Comparison of ENCODE assay signal across 8 cellular contexts in the genomic region with DNA sequence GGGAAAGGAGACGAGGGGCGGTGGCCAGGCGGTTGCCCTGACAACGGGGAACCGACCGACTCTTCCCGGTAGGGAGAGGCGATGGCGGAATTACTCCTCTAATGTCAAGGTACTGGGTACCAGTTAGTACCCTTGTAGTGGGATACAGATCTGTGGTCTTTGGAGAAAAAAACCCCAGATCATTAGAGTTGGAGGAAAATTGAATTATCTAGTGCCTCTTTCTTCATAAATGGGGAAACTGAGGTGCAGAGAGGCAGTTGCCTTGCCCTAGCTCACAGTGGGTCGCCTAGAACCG. TPM values are rescaled to one million over a fixed set of nuclear protein-coding genes. Genes with fewer than 3 reads are reported as not detected.
A peak's percentile ranks its signal among the peaks of the same experiment; 100 is the strongest.
DNase-seq lines count a peak whose midpoint lies in the region; ATAC-seq and TF ChIP-seq lines count a peak whose summit lies in the region.

No MANE protein-coding gene starts in this region.

- peaks cover 8 to 20% of the 10 kb centered on the region in 2 experiments; a peak in 3 of 4 replicates for H3K4me1 ChIP-seq in HCT116 (ENCODE audit: control insufficient read depth in 1 of 2, insufficient read depth in 2 of 2, low read length in 2 of 2)
- peaks cover 10% of the 10 kb centered on the region for H3K4me1 ChIP-seq in right cardiac atrium (ENCODE audit: control insufficient read depth, insufficient read depth, low read length)

- H3K4me3 ChIP-seq in HCT116 (replicated peaks in 1 of 2; ENCODE audit: low read depth in 1 of 2, low read length in 2 of 2) (peak overlapping the region; percentile 80 to 96), right cardiac atrium (ENCODE audit: low read length) (peak overlapping the region; percentile 65), skin epidermis (peak overlapping the region; percentile 59 to 98 (median 89))

- peaks cover 34% of the 10 kb centered on the region for H3K79me2 ChIP-seq in HCT116 (ENCODE audit: insufficient read depth, low read length)

- no peaks in the 10 kb centered on the region for H3K9me2 ChIP-seq in HCT116 (ENCODE audit: insufficient read depth)

- H3K9ac ChIP-seq in HCT116 (ENCODE audit: low read length), result peak overlapping the region; percentile 97

- no peaks in the 10 kb centered on the region for H3K36me3 ChIP-seq in HCT116 (ENCODE audit: control insufficient read depth in 1 of 2, insufficient read depth in 2 of 2, low read length in 2 of 2)

- BruUV-seq in HCT116 (replicated peaks; lab: Mats Ljungman, UMichigan), result TSS peak; percentile 63

- TF ChIP-seq CTCF in HCT116 (IDR thresholded peaks at IDR 0.05 in 2 of 3, conservative IDR thresholded peaks at IDR 0.05 in 1 of 3; ENCODE audit: borderline replicate concordance in 1 of 3, insufficient read depth in 1 of 3, low read depth in 2 of 3, low read length in 2 of 3), result no peak

- under 1% methylated on average over 11 of the region's 11 CpGs for WGBS in right cardiac atrium

- peak overlapping the region; percentile 96 for H3K4me3 Mint-ChIP-seq in activated T-helper 2 cell treated with anti-CD3 and anti-CD28 coated beads, Interferon-gamma antibody, Interleukin-2, Interleukin-4, amounts not matched to agents 10 μg/mL and 5 μg/mL and 100 μg/mL, durations not matched to agents 14 hours and 24 hours and 36 hours (ENCODE audit: low read depth)

- TF ChIP-seq RAD21 in HCT116 (IDR thresholded peaks at IDR 0.05; ENCODE audit: low read depth), result no peak

- no peaks in the 10 kb centered on the region for H3K9me3 ChIP-seq in HCT116 (ENCODE audit: control insufficient read depth in 1 of 2, insufficient read depth in 1 of 2, low read depth in 1 of 2, low read length in 2 of 2)
- H3K9me3 ChIP-seq in right cardiac atrium (ENCODE audit: control insufficient read depth, low read length), result no peaks in the 10 kb centered on the region

- no peak overlapping the region for H2AFZ ChIP-seq in HCT116 (ENCODE audit: low read depth, low read length, poor library complexity, severe bottlenecking)

- no peak for TF ChIP-seq POLR2A in HCT116 (IDR thresholded peaks at IDR 0.05; ENCODE audit: borderline replicate concordance, extremely low read depth, insufficient read depth, insufficient read length)

- peaks cover 15% of the 10 kb centered on the region for H3K4me1 Mint-ChIP-seq in activated T-helper 2 cell treated with anti-CD3 and anti-CD28 coated beads, Interferon-gamma antibody, Interleukin-2, Interleukin-4, amounts not matched to agents 10 μg/mL and 5 μg/mL and 100 μg/mL, durations not matched to agents 14 hours and 24 hours and 36 hours (ENCODE audit: low read depth)

- H4K20me1 ChIP-seq in HCT116 (ENCODE audit: insufficient read depth), result no peaks in the 10 kb centered on the region

- ATAC-seq in HCT116, result no peak
- ATAC-seq in right cardiac atrium, result no peak
- ATAC-seq in GM21447 (IDR thresholded peaks at IDR 0.05; ENCODE audit: unreplicated experiment), result no peak
- no peak for ATAC-seq in HG03108 (IDR thresholded peaks at IDR 0.05; ENCODE audit: unreplicated experiment)

- H3K4me2 ChIP-seq in HCT116 (ENCODE audit: low read length), result peak overlapping the region; percentile 83

- no peaks in the 10 kb centered on the region for H3K9me3 Mint-ChIP-seq in activated T-helper 2 cell treated with anti-CD3 and anti-CD28 coated beads, Interferon-gamma antibody, Interleukin-2, Interleukin-4, amounts not matched to agents 10 μg/mL and 5 μg/mL and 100 μg/mL, durations not matched to agents 14 hours and 24 hours and 36 hours

- RAD21 ChIA-PET in HCT116 (lab: Charles Lee; ENCODE audit: low non-redundant PET in 1 of 2, low total read pairs in 2 of 2, uncharacterized antibody in 2 of 2, unreplicated experiment in 2 of 2), result interaction anchor here in 1 of 2 experiments (0.6 to 1.0 kb wide), 2 partner anchors 70 to 474 kb away, joined by 3 to 6 read pairs; no protein-coding TSS in a partner anchor

- H3K27me3 ChIP-seq in HCT116 (ENCODE audit: insufficient read depth, low read length), result no peaks in the 10 kb centered on the region
- no peaks in the 10 kb centered on the region for H3K27me3 ChIP-seq in right cardiac atrium (ENCODE audit: control insufficient read depth, insufficient read depth)

- peak overlapping the region; percentile 92 for H3K27ac ChIP-seq in HCT116 (ENCODE audit: low read depth, low read length)
- H3K27ac ChIP-seq in right cardiac atrium (ENCODE audit: low read length), result peak overlapping the region; percentile 94
- H3K27ac ChIP-seq in skin epidermis, result peak overlapping the region; percentile 25 to 100 (median 99)

- H3K27ac Mint-ChIP-seq in activated T-helper 2 cell treated with anti-CD3 and anti-CD28 coated beads, Interferon-gamma antibody, Interleukin-2, Interleukin-4, amounts not matched to agents 10 μg/mL and 5 μg/mL and 100 μg/mL, durations not matched to agents 14 hours and 24 hours and 36 hours, result peak overlapping the region; percentile 100

- no peaks in the 10 kb centered on the region for H3K27me3 Mint-ChIP-seq in activated T-helper 2 cell treated with anti-CD3 and anti-CD28 coated beads, Interferon-gamma antibody, Interleukin-2, Interleukin-4, amounts not matched to agents 10 μg/mL and 5 μg/mL and 100 μg/mL, durations not matched to agents 14 hours and 24 hours and 36 hours (ENCODE audit: low read depth)

- CTCF ChIA-PET in HCT116 (lab: Charles Lee), result interaction anchor here (0.8 to 1.7 kb wide), 5 partner anchors 12 to 170 kb away, joined by 3 to 6 read pairs (median 5); a partner anchor contains a TSS

- intact Hi-C loops in HCT116 (cut with micrococcal nuclease), result no loop called here
- intact Hi-C loops in activated T-helper 2 cell treated with anti-CD3 and anti-CD28 coated beads, Interferon-gamma antibody, Interleukin-2, Interleukin-4, amounts not matched to agents 10 μg/mL and 5 μg/mL and 100 μg/mL, durations not matched to agents 14 hours and 24 hours and 36 hours (cut with micrococcal nuclease), result loop anchor here (10.0 kb wide), 2 partner anchors 120 to 430 kb away; a partner anchor contains a TSS
- intact Hi-C loops in right cardiac atrium (cut with DNase I), result no loop called here

- DNase-seq in HCT116 (ENCODE audit: low read depth, low spot score) (no peak), right cardiac atrium (no peak), GDM1 (lab: John Stamatoyannopoulos, UW) (no peak), NCI-H510A treated with DMSO at 0.1 percent for 48 hours (lab: John Stamatoyannopoulos, UW) (no peak)
- no peak for DNase-seq in activated T-helper 2 cell treated with anti-CD3 and anti-CD28 coated beads, Interferon-gamma antibody, Interleukin-2, Interleukin-4, amounts not matched to agents 10 μg/mL and 5 μg/mL and 100 μg/mL, durations not matched to agents 14 hours and 24 hours and 36 hours (ENCODE audit: low spot score)

- POLR2A ChIA-PET in HCT116 (lab: Charles Lee), result interaction anchor here (0.6 to 1.2 kb wide), 5 partner anchors 12 to 144 kb away, joined by 3 to 9 read pairs (median 5); no protein-coding TSS in a partner anchor

- H3K36me3 Mint-ChIP-seq in activated T-helper 2 cell treated with anti-CD3 and anti-CD28 coated beads, Interferon-gamma antibody, Interleukin-2, Interleukin-4, amounts not matched to agents 10 μg/mL and 5 μg/mL and 100 μg/mL, durations not matched to agents 14 hours and 24 hours and 36 hours (ENCODE audit: low read depth), result no peaks in the 10 kb centered on the region

TF ChIP-seq in HCT116, 20 proteins besides CTCF, POLR2A, EP300 and RAD21 (continues in another document):
- no peak for TF ChIP-seq TCF7L2 (IDR thresholded peaks at IDR 0.05; ENCODE audit: borderline replicate concordance, extremely low read depth, insufficient read depth, insufficient read length)
- TF ChIP-seq CBX3 (IDR thresholded peaks at IDR 0.05; ENCODE audit: low read depth), result no peak
- TF ChIP-seq ZNF274 (IDR thresholded peaks at IDR 0.05; ENCODE audit: low read depth, low read length), result no peak
- TF ChIP-seq, protein P1, sequence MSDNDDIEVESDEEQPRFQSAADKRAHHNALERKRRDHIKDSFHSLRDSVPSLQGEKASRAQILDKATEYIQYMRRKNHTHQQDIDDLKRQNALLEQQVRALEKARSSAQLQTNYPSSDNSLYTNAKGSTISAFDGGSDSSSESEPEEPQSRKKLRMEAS (IDR thresholded peaks at IDR 0.05), result no peak
- TF ChIP-seq YY1 (IDR thresholded peaks at IDR 0.05; ENCODE audit: extremely low read depth, insufficient replicate concordance, low read depth, low read length), result no peak
- no peak for TF ChIP-seq SIN3A (IDR thresholded peaks at IDR 0.05; ENCODE audit: low read depth)
- TF ChIP-seq EGR1 (IDR thresholded peaks at IDR 0.05; ENCODE audit: low read depth), result no peak
- TF ChIP-seq EZH2 (IDR thresholded peaks at IDR 0.05), result no peak
- TF ChIP-seq CEBPB (IDR thresholded peaks at IDR 0.05; ENCODE audit: low read depth), result no peak
- TF ChIP-seq, protein P2, sequence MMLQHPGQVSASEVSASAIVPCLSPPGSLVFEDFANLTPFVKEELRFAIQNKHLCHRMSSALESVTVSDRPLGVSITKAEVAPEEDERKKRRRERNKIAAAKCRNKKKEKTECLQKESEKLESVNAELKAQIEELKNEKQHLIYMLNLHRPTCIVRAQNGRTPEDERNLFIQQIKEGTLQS (IDR thresholded peaks at IDR 0.05), result no peak
- TF ChIP-seq SP1 (IDR thresholded peaks at IDR 0.05; ENCODE audit: low read depth), result no peak

RNA-seq across cellular contexts. Expression of a gene that starts 0.5 kb away (rescaled TPM):
- total RNA-seq in HCT116 (2021; ENCODE audit: unreplicated experiment) (37.6 TPM), right cardiac atrium (10 to 100 TPM; 38.6 to 46.0 (median 42.2) TPM)
- 46.3 and 47.9 TPM in 2 replicates for polyA plus RNA-seq in HCT116 (2012)
- 56.5 and 61.5 TPM in 2 replicates for total RNA-seq in activated T-helper 2 cell treated with anti-CD3 and anti-CD28 coated beads, Interferon-gamma antibody, Interleukin-2, Interleukin-4, amounts not matched to agents 10 μg/mL and 5 μg/mL and 100 μg/mL, durations not matched to agents 14 hours and 24 hours and 36 hours
- 47.7 TPM for polyA plus RNA-seq in right cardiac atrium

RNA-seq across cellular contexts. Expression of a gene that starts 27.7 kb away (rescaled TPM):
- total RNA-seq in HCT116 (2021; ENCODE audit: unreplicated experiment), result not detected
- polyA plus RNA-seq in HCT116 (2012), result not detected in 2 replicates
- not detected in 2 replicates for total RNA-seq in activated T-helper 2 cell treated with anti-CD3 and anti-CD28 coated beads, Interferon-gamma antibody, Interleukin-2, Interleukin-4, amounts not matched to agents 10 μg/mL and 5 μg/mL and 100 μg/mL, durations not matched to agents 14 hours and 24 hours and 36 hours
- under 1 TPM in 2 of 4 donors, not detected in 2; 0.14 to 0.37 TPM for total RNA-seq in right cardiac atrium
- polyA plus RNA-seq in right cardiac atrium, result 0.18 TPM

RNA-seq across cellular contexts. Expression of a gene that starts 58.6 kb away (rescaled TPM):
- total RNA-seq in HCT116 (2021; ENCODE audit: unreplicated experiment), result 2.2 TPM
- polyA plus RNA-seq in HCT116 (2012), result 1.3 and 1.5 TPM in 2 replicates
- not detected in 2 replicates for total RNA-seq in activated T-helper 2 cell treated with anti-CD3 and anti-CD28 coated beads, Interferon-gamma antibody, Interleukin-2, Interleukin-4, amounts not matched to agents 10 μg/mL and 5 μg/mL and 100 μg/mL, durations not matched to agents 14 hours and 24 hours and 36 hours
- total RNA-seq in right cardiac atrium, result 10 to 100 TPM; 40.6 to 50.5 (median 50.3) TPM
- 37.4 TPM for polyA plus RNA-seq in right cardiac atrium

Comparison
In these comparisons a context has a peak if more than half of its experiments do, and no peak if none do; other contexts are left out.
1. RNA of a gene that starts 58.6 kb away (total RNA-seq): 40.6 to 50.5 TPM in right cardiac atrium; 2.2 TPM in HCT116 (single experiment) and not detected in activated T-helper 2 cell treated with anti-CD3 and anti-CD28 coated beads, Interferon-gamma antibody, Interleukin-2, Interleukin-4, amounts not matched to agents 10 μg/mL and 5 μg/mL and 100 μg/mL, durations not matched to agents 14 hours and 24 hours and 36 hours; every median in the first group is over 10 times any median in the second.
2. Peak in every context shown above with its lines, with median percentiles within 50 percentile points of each other: H3K27ac ChIP-seq and H3K4me3 ChIP-seq.